Comparison of ENCODE assay signal across 1 cellular context in genomic region chr2:233854241-233854981, GRCh38.
TF ChIP-seq lines count a peak whose summit lies in the region.

TSS of gene HJURP (minus strand) at chr2:233854535. CDS start at chr2:233854500, 35 bp downstream.

TF ChIP-seq in GM12878, 131 proteins besides CTCF, POLR2A, EP300 and RAD21 (continued from another document and continues in another):
- TF ChIP-seq ZBTB40 (IDR thresholded peaks at IDR 0.05; ENCODE audit: borderline replicate concordance) = peak; percentile 86
- no peak for TF ChIP-seq KAT2A (conservative IDR thresholded peaks at IDR 0.05; ENCODE audit: control insufficient read depth, low read depth, low read length)
- TF ChIP-seq POU2F2 (IDR thresholded peaks at IDR 0.05; ENCODE audit: borderline replicate concordance, low read depth, low read length) = peak; percentile 67; the same call in 2 of the 3 replicates
- TF ChIP-seq ZNF24 (IDR thresholded peaks at IDR 0.05) = no peak
- TF ChIP-seq ZBED1 (IDR thresholded peaks at IDR 0.05; ENCODE audit: borderline replicate concordance) = no peak
- TF ChIP-seq ZZZ3 (IDR thresholded peaks at IDR 0.05; ENCODE audit: control insufficient read depth, insufficient read length, low read depth) = no peak
- no peak for TF ChIP-seq NRF1 (conservative IDR thresholded peaks at IDR 0.05; ENCODE audit: low read depth, low read length)
- TF ChIP-seq FOXM1 (IDR thresholded peaks at IDR 0.05; ENCODE audit: low read depth, low read length) = peak; percentile 92
- TF ChIP-seq SIX5 (IDR thresholded peaks at IDR 0.05; ENCODE audit: low read depth, low read length, severe bottlenecking) = no peak
- peak; percentile 99 for TF ChIP-seq NKRF (conservative IDR thresholded peaks at IDR 0.05)
- TF ChIP-seq BMI1 (IDR thresholded peaks at IDR 0.05; ENCODE audit: borderline replicate concordance) = no peak
- TF ChIP-seq E2F8 (IDR thresholded peaks at IDR 0.05; ENCODE audit: low read depth, partially characterized antibody) = peak; percentile 73
- no peak for TF ChIP-seq SPI1 (IDR thresholded peaks at IDR 0.05; ENCODE audit: borderline replicate concordance, insufficient read depth, low read depth, low read length)
- TF ChIP-seq CREM (IDR thresholded peaks at IDR 0.05; ENCODE audit: low read depth) = peak; percentile 40; the same call in 1 of the 2 replicates
- no peak for TF ChIP-seq ZNF217 (IDR thresholded peaks at IDR 0.05)
- no peak for TF ChIP-seq CBX5 (IDR thresholded peaks at IDR 0.05; ENCODE audit: low read depth)
- TF ChIP-seq CUX1 (IDR thresholded peaks at IDR 0.05; ENCODE audit: insufficient replicate concordance, low read depth, low read length) = no peak
- TF ChIP-seq USF2 (IDR thresholded peaks at IDR 0.05; ENCODE audit: borderline replicate concordance, low read depth, low read length) = no peak
- no peak for TF ChIP-seq TBL1XR1 (IDR thresholded peaks at IDR 0.05; ENCODE audit: low read depth, low read length)
- no peak for TF ChIP-seq NFIC (IDR thresholded peaks at IDR 0.05; ENCODE audit: low read depth, low read length)
- no peak for TF ChIP-seq RUNX3 (IDR thresholded peaks at IDR 0.05; ENCODE audit: low read length)
- no peak for TF ChIP-seq SREBF2 (IDR thresholded peaks at IDR 0.05; ENCODE audit: low read length)
- TF ChIP-seq RELB (IDR thresholded peaks at IDR 0.05; ENCODE audit: low read depth) = peak; percentile 69
- TF ChIP-seq MYC (IDR thresholded peaks at IDR 0.05; ENCODE audit: insufficient read depth, insufficient read length, insufficient replicate concordance, low read length, severe bottlenecking) = no peak
- TF ChIP-seq PAX8 (IDR thresholded peaks at IDR 0.05) = no peak
- no peak for TF ChIP-seq YBX1 (IDR thresholded peaks at IDR 0.05)
- no peak for TF ChIP-seq RELA (IDR thresholded peaks at IDR 0.05; ENCODE audit: borderline replicate concordance, partially characterized antibody)
- no peak for TF ChIP-seq KDM1A (IDR thresholded peaks at IDR 0.05; ENCODE audit: borderline replicate concordance)
- 0 out of 2 replicates have a peak, but pooled peaks have one; percentile 58 for TF ChIP-seq MLLT1 (IDR thresholded peaks at IDR 0.05)
- no peak for TF ChIP-seq BRCA1 (IDR thresholded peaks at IDR 0.05; ENCODE audit: low read depth, low read length)
- no peak for TF ChIP-seq ZBTB33 (IDR thresholded peaks at IDR 0.05)
- 0 out of 2 replicates have a peak, but pooled peaks have one; percentile 18 for TF ChIP-seq IRF4 (IDR thresholded peaks at IDR 0.05; ENCODE audit: low read depth, low read length)
- peak; percentile 39 for TF ChIP-seq PBX3 (IDR thresholded peaks at IDR 0.05; ENCODE audit: insufficient replicate concordance, low read depth, low read length)
- no peak for TF ChIP-seq ATF7 (IDR thresholded peaks at IDR 0.05; ENCODE audit: low read depth)
- TF ChIP-seq NR2F1 (conservative IDR thresholded peaks at IDR 0.05) = no peak
